9 cellular contexts compared by ENCODE assay signal in the genomic region with DNA sequence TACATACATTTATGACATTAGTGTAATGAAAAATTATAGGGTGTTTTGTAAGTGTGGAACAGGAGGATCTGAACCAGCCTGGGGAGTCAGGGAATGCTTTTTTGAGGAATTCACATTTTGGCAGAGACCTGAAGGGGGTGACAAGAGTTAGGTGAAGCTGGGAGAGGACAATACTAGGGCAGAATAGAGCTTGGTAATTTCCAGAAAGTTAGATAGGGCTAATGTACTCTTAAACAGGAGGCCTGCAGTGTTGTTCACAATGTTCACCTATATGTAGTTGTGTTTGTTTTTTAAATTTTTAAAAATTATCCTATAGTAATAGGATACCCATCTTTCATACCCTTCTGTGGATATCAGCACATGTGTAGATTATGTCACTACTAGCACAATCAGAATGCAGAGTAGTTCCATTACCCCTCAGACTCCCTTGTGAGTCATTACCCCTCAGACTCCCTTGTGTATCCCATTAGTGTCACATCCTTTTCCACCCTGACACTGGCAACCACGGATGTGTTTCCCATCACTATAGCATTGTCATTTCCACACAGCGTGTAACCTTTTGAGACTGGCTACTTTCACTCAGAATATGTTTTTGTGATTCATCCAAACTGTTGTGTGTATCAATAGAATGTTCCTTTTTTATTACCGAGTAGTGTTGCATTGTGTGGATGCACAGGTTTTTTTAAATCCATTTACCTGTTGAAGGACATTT. TPM values are rescaled to one million over a fixed set of nuclear protein-coding genes. Genes with fewer than 3 reads are reported as not detected.
DNase-seq lines count a peak whose midpoint lies in the region; ATAC-seq and TF ChIP-seq lines count a peak whose summit lies in the region.
"Had no signal": no experiment of that assay in that cellular context is flagged by ENCODE, and none has a peak within 500 bp of the region (broad histone marks: within the 10 kb centered on the region; RNA-seq: fewer than 3 reads in every experiment).

No MANE protein-coding gene starts in this region.

- H3K27me3 Mint-ChIP-seq in GM23338 (ENCODE audit: insufficient read depth, low read depth, poor library complexity): no peaks in the 10 kb centered on the region

- no peaks in the 10 kb centered on the region for H3F3A ChIP-seq in GM23338 (replicated peaks; ENCODE audit: low read depth)

- H3K27ac Mint-ChIP-seq in GM23338: no peak overlapping the region

- H3K9me3 ChIP-seq in left lung: no peaks in the 10 kb centered on the region
- H3K9me3 ChIP-seq: esophagus squamous epithelium had no signal

- POLR2A ChIA-PET in HEK293T (lab: Yijun Ruan, JAX): no interaction called here

- no peaks in the 10 kb centered on the region for H3K36me3 Mint-ChIP-seq in GM23338 (ENCODE audit: low read depth)

- CTCF ChIA-PET in HEK293T (lab: Yijun Ruan, JAX): no interaction called here

- no peak for TF ChIP-seq CTCF in left lung (IDR thresholded peaks at IDR 0.05)
- peak in 1 of 2 experiments; percentile 16; a peak in 1 of 4 replicates for TF ChIP-seq CTCF in GM23338 (conservative IDR thresholded peaks at IDR 0.05; ENCODE audit: low read depth in 2 of 2)

- H2AFZ ChIP-seq in GM23338: no peak overlapping the region

- H3K4me3 Mint-ChIP-seq in GM23338: no peak overlapping the region

- H4K20me1 ChIP-seq in GM23338 (replicated peaks; ENCODE audit: insufficient read depth): no peaks in the 10 kb centered on the region

- ATAC-seq in left lung: peak; percentile 72
- no peak for ATAC-seq in GM21576 (IDR thresholded peaks at IDR 0.05; ENCODE audit: unreplicated experiment)
- no peak; the same call in 2 of the 3 replicates for ATAC-seq in GM23338
- no peak for ATAC-seq in HG03175 (IDR thresholded peaks at IDR 0.05; ENCODE audit: unreplicated experiment)

- peaks cover 35% of the 10 kb centered on the region for H3K4me1 Mint-ChIP-seq in GM23338

- intact Hi-C loops in left lung (cut with DNase I): no loop called here

- peaks cover 6% of the 10 kb centered on the region; the same call in 1 of the 2 replicates for H3K9me2 ChIP-seq in GM23338 (ENCODE audit: insufficient read depth)

- no peak overlapping the region for H3K4me3 ChIP-seq in left lung
- H3K4me3 ChIP-seq in GM23338: no peak overlapping the region
- H3K4me3 ChIP-seq: esophagus squamous epithelium had no signal

- H3K79me2 ChIP-seq in GM23338 (replicated peaks; ENCODE audit: insufficient read depth): peaks cover 31% of the 10 kb centered on the region

- H3K27me3 ChIP-seq in left lung (no peaks in the 10 kb centered on the region), GM23338 (ENCODE audit: insufficient read depth) (no peaks in the 10 kb centered on the region)
- H3K27me3 ChIP-seq: esophagus squamous epithelium had no signal

- DNase-seq in AG08395 (ENCODE audit: low spot score) (peak; percentile 95), HEK293T (ENCODE audit: extremely low spot score) (peak; percentile 32), activated T-cell treated with anti-CD3 and anti-CD28 coated beads for 48 hours (ENCODE audit: low read depth) (peak; percentile 33), left lung (no peak), NCI-H2227 treated with DMSO at 0.1 percent for 48 hours (lab: John Stamatoyannopoulos, UW) (no peak), GM23338 (ENCODE audit: low spot score) (no peak)
- DNase-seq: esophagus squamous epithelium had no signal

- no peaks in the 10 kb centered on the region for H3K36me3 ChIP-seq in left lung
- H3K36me3 ChIP-seq in GM23338 (ENCODE audit: insufficient read depth): no peaks in the 10 kb centered on the region
- H3K36me3 ChIP-seq: esophagus squamous epithelium had no signal

- H3K27ac ChIP-seq in left lung (peak overlapping the region in 1 of 2 donors; percentile 53), GM23338 (ENCODE audit: low read depth) (no peak overlapping the region)
- H3K27ac ChIP-seq: esophagus squamous epithelium had no signal

- H3K4me2 ChIP-seq in GM23338: no peak overlapping the region

- no peaks in the 10 kb centered on the region for H3K9me3 Mint-ChIP-seq in GM23338

- H3K4me1 ChIP-seq in left lung (peaks cover 0 to 13% of the 10 kb centered on the region in 2 donors), GM23338 (ENCODE audit: insufficient read depth) (peaks cover 26% of the 10 kb centered on the region)

TF ChIP-seq in HEK293T, 16 proteins besides CTCF, POLR2A, EP300 and RAD21:
- TF ChIP-seq FOXA1 (IDR thresholded peaks at IDR 0.05): no peak
- TF ChIP-seq LEF1 (IDR thresholded peaks at IDR 0.05; ENCODE audit: borderline replicate concordance): no peak
- TF ChIP-seq FOXM1 (IDR thresholded peaks at IDR 0.05; ENCODE audit: borderline replicate concordance): no peak
- no peak for TF ChIP-seq CTBP1 (IDR thresholded peaks at IDR 0.05; ENCODE audit: borderline replicate concordance)
- no peak for TF ChIP-seq SP1 (IDR thresholded peaks at IDR 0.05)
- TF ChIP-seq ELF4 (IDR thresholded peaks at IDR 0.05): no peak
- TF ChIP-seq ARNT (IDR thresholded peaks at IDR 0.05): no peak
- no peak for TF ChIP-seq ZNF384 (IDR thresholded peaks at IDR 0.05)
- TF ChIP-seq TARDBP (IDR thresholded peaks at IDR 0.05): no peak
- no peak for TF ChIP-seq L3MBTL2 (conservative IDR thresholded peaks at IDR 0.05)

TF ChIP-seq in GM23338, 12 proteins besides CTCF, POLR2A, EP300 and RAD21 (continues in another document):
- TF ChIP-seq ZNF114 (CRISPR knock-in tag; IDR thresholded peaks at IDR 0.05) (no peak), POLR2AphosphoS5 (IDR thresholded peaks at IDR 0.05; ENCODE audit: low read depth) (no peak), EZH2 (IDR thresholded peaks at IDR 0.05; ENCODE audit: low read depth, unreplicated experiment) (no peak), ZNF331 (CRISPR knock-in tag; IDR thresholded peaks at IDR 0.05; ENCODE audit: low read depth) (no peak), EZH2phosphoT487 (IDR thresholded peaks at IDR 0.05; ENCODE audit: unreplicated experiment) (no peak), STAT1 (IDR thresholded peaks at IDR 0.05; ENCODE audit: unreplicated experiment) (no peak), JUNB (IDR thresholded peaks at IDR 0.05; ENCODE audit: unreplicated experiment) (no peak)
- TF ChIP-seq, protein P1, sequence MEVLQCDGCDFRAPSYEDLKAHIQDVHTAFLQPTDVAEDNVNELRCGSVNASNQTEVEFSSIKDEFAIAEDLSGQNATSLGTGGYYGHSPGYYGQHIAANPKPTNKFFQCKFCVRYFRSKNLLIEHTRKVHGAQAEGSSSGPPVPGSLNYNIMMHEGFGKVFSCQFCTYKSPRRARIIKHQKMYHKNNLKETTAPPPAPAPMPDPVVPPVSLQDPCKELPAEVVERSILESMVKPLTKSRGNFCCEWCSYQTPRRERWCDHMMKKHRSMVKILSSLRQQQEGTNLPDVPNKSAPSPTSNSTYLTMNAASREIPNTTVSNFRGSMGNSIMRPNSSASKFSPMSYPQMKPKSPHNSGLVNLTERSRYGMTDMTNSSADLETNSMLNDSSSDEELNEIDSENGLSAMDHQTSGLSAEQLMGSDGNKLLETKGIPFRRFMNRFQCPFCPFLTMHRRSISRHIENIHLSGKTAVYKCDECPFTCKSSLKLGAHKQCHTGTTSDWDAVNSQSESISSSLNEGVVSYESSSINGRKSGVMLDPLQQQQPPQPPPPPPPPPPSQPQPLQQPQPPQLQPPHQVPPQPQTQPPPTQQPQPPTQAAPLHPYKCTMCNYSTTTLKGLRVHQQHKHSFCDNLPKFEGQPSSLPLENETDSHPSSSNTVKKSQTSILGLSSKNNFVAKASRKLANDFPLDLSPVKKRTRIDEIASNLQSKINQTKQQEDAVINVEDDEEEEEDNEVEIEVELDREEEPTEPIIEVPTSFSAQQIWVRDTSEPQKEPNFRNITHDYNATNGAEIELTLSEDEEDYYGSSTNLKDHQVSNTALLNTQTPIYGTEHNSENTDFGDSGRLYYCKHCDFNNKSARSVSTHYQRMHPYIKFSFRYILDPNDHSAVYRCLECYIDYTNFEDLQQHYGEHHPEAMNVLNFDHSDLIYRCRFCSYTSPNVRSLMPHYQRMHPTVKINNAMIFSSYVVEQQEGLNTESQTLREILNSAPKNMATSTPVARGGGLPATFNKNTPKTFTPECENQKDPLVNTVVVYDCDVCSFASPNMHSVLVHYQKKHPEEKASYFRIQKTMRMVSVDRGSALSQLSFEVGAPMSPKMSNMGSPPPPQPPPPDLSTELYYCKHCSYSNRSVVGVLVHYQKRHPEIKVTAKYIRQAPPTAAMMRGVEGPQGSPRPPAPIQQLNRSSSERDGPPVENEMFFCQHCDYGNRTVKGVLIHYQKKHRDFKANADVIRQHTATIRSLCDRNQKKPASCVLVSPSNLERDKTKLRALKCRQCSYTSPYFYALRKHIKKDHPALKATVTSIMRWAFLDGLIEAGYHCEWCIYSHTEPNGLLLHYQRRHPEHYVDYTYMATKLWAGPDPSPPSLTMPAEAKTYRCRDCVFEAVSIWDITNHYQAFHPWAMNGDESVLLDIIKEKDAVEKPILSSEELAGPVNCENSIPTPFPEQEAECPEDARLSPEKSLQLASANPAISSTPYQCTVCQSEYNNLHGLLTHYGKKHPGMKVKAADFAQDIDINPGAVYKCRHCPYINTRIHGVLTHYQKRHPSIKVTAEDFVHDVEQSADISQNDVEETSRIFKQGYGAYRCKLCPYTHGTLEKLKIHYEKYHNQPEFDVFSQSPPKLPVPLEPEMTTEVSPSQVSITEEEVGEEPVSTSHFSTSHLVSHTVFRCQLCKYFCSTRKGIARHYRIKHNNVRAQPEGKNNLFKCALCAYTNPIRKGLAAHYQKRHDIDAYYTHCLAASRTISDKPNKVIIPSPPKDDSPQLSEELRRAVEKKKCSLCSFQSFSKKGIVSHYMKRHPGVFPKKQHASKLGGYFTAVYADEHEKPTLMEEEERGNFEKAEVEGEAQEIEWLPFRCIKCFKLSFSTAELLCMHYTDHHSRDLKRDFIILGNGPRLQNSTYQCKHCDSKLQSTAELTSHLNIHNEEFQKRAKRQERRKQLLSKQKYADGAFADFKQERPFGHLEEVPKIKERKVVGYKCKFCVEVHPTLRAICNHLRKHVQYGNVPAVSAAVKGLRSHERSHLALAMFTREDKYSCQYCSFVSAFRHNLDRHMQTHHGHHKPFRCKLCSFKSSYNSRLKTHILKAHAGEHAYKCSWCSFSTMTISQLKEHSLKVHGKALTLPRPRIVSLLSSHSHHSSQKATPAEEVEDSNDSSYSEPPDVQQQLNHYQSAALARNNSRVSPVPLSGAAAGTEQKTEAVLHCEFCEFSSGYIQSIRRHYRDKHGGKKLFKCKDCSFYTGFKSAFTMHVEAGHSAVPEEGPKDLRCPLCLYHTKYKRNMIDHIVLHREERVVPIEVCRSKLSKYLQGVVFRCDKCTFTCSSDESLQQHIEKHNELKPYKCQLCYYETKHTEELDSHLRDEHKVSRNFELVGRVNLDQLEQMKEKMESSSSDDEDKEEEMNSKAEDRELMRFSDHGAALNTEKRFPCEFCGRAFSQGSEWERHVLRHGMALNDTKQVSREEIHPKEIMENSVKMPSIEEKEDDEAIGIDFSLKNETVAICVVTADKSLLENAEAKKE (CRISPR knock-in tag; IDR thresholded peaks at IDR 0.05): no peak

RNA-seq across cellular contexts. Expression of gene PCCA, which starts 43.1 kb away (rescaled TPM):
- total RNA-seq in left lung: 10 to 100 TPM; 26.8 to 32.0 TPM
- 46.6 and 75.7 TPM in 2 replicates for total RNA-seq in GM23338 (2014; rRNA removed; shearing (Covaris generic))
- 35.3 and 41.9 TPM in 2 replicates for polyA plus RNA-seq in GM23338 (2016; fragmentation: Nextera tagmentation; extraction: Ambion mirVana)

Comparison
In these comparisons a context has a peak if more than half of its experiments do, and no peak if none do; other contexts are left out.
1. DNase-seq: peak in AG08395 (single experiment), HEK293T (single experiment) and activated T-cell treated with anti-CD3 and anti-CD28 coated beads for 48 hours (single experiment); none in left lung (0 of 2), NCI-H2227 treated with DMSO at 0.1 percent for 48 hours (single experiment) and GM23338 (single experiment).